ENCODE assay signal across 28 cellular contexts in the genomic region with DNA sequence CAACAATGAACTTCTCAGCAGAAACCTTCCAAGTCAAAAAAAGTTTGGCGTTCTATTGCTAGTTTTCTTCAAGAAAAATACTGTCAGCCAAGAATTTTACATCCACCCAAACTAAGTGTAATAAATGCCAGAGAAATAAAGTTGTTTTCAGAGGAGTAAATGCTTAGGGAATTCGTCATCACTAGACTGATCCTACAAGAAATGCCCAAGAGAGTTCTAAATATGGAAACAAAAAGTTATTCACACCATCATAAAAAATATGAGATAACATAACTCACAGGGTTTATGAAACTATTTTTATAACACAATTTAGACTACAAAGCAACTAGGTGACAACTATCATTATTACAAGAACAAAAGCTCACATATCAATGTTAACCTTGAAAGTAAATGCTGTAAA.
"Had no signal": no experiment of that assay in that cellular context is flagged by ENCODE, and none has a peak within 500 bp of the region (broad histone marks: within the 10 kb centered on the region; RNA-seq: fewer than 3 reads in every experiment).

No MANE protein-coding gene starts in this region.

- H3K4me3 ChIP-seq: esophagus squamous epithelium had no signal

- H3K4me1 Mint-ChIP-seq: activated naive CD4-positive, alpha-beta T cell treated with anti-CD3 and anti-CD28 coated beads, Interleukin-2, amount 10 ng/mL, durations not matched to agents 7 days and 5 days; activated naive CD8-positive, alpha-beta T cell treated with anti-CD3 and anti-CD28 coated beads, Interleukin-2, amount 10 ng/mL, durations not matched to agents 7 days and 5 days; central memory CD8-positive, alpha-beta T cell had no signal

- H3K9me3 Mint-ChIP-seq: activated naive CD4-positive, alpha-beta T cell treated with anti-CD3 and anti-CD28 coated beads, Interleukin-2, amount 10 ng/mL, durations not matched to agents 7 days and 5 days; activated T-helper 2 cell treated with anti-CD3 and anti-CD28 coated beads, Interferon-gamma antibody, Interleukin-2, Interleukin-4, amounts not matched to agents 10 μg/mL and 5 μg/mL and 100 μg/mL, durations not matched to agents 14 hours and 24 hours and 36 hours had no signal

- ATAC-seq: activated CD4-positive, CD25-positive, alpha-beta regulatory T cell treated with anti-CD3 and anti-CD28 coated beads, Interleukin-2, amount 50 U/mL, for 24 hours; activated CD8-positive, alpha-beta T cell treated with anti-CD3 and anti-CD28 coated beads for 36 hours; activated naive CD4-positive, alpha-beta T cell treated with anti-CD3 and anti-CD28 coated beads, Interleukin-2, amount 50 U/mL, for 72 hours; activated T-cell treated with anti-CD3 and anti-CD28 coated beads, Interleukin-2, amount 50 U/mL, for 4 hours; effector memory CD8-positive, alpha-beta T cell; WTC11 had no signal

- H3K36me3 ChIP-seq: brain microvascular endothelial cell, esophagus squamous epithelium had no signal

- H3K27me3 Mint-ChIP-seq: activated CD8-positive, alpha-beta T cell treated with anti-CD3 and anti-CD28 coated beads for 36 hours; activated naive CD4-positive, alpha-beta T cell treated with anti-CD3 and anti-CD28 coated beads, Interleukin-2, amount 10 ng/mL, durations not matched to agents 7 days and 5 days; activated naive CD8-positive, alpha-beta T cell treated with anti-CD3 and anti-CD28 coated beads, Interleukin-2, amount 10 ng/mL, durations not matched to agents 7 days and 5 days; central memory CD8-positive, alpha-beta T cell; effector memory CD8-positive, alpha-beta T cell had no signal

- H3K4me1 ChIP-seq: esophagus squamous epithelium had no signal

- H3K4me3 Mint-ChIP-seq: activated CD8-positive, alpha-beta T cell treated with anti-CD3 and anti-CD28 coated beads for 36 hours; activated naive CD4-positive, alpha-beta T cell treated with anti-CD3 and anti-CD28 coated beads, Interleukin-2, amount 10 ng/mL, durations not matched to agents 7 days and 5 days; activated naive CD8-positive, alpha-beta T cell treated with anti-CD3 and anti-CD28 coated beads, Interleukin-2, amount 10 ng/mL, durations not matched to agents 7 days and 5 days; activated T-cell treated with anti-CD3 and anti-CD28 coated beads, Interleukin-2, amount 50 U/mL, for 4 hours; central memory CD8-positive, alpha-beta T cell; effector memory CD8-positive, alpha-beta T cell; WTC11 had no signal

- H3K27ac Mint-ChIP-seq: activated CD8-positive, alpha-beta T cell treated with anti-CD3 and anti-CD28 coated beads for 36 hours; activated naive CD4-positive, alpha-beta T cell treated with anti-CD3 and anti-CD28 coated beads, Interleukin-2, amount 10 ng/mL, durations not matched to agents 7 days and 5 days; activated naive CD4-positive, alpha-beta T cell treated with anti-CD3 and anti-CD28 coated beads, Interleukin-2, amount 50 U/mL, for 72 hours; activated naive CD8-positive, alpha-beta T cell treated with anti-CD3 and anti-CD28 coated beads, Interleukin-2, amount 10 ng/mL, durations not matched to agents 7 days and 5 days; activated T-helper 2 cell treated with anti-CD3 and anti-CD28 coated beads, Interferon-gamma antibody, Interleukin-2, Interleukin-4, amounts not matched to agents 10 μg/mL and 5 μg/mL and 100 μg/mL, durations not matched to agents 14 hours and 24 hours and 36 hours; effector memory CD8-positive, alpha-beta T cell; WTC11 had no signal

- H3K27me3 ChIP-seq: brain microvascular endothelial cell, esophagus squamous epithelium had no signal

- H3K27ac ChIP-seq: brain microvascular endothelial cell, epithelial cell of prostate, esophagus squamous epithelium, VCaP had no signal

- DNase-seq: activated CD4-positive, alpha-beta T cell treated with anti-CD3 and anti-CD28 coated beads for 48 hours; activated CD4-positive, alpha-beta T cell treated with anti-CD3 and anti-CD28 coated beads, Interleukin-2, amount 50 U/mL, for 1 hour; activated CD4-positive, alpha-beta T cell treated with anti-CD3 and anti-CD28 coated beads, Interleukin-2, amount 50 U/mL, for 48 hours; activated CD8-positive, alpha-beta memory T cell treated with anti-CD3 and anti-CD28 coated beads for 24 hours; activated CD8-positive, alpha-beta T cell treated with anti-CD3 and anti-CD28 coated beads for 36 hours; activated effector memory CD4-positive, alpha-beta T cell treated with anti-CD3 and anti-CD28 coated beads, Interleukin-2, amount 50 U/mL, for 16 hours; activated naive CD4-positive, alpha-beta T cell; activated naive CD4-positive, alpha-beta T cell treated with anti-CD3 and anti-CD28 coated beads, Interleukin-2, amount 10 ng/mL, durations not matched to agents 7 days and 5 days; activated naive CD8-positive, alpha-beta T cell treated with anti-CD3 and anti-CD28 coated beads, Interleukin-2, amount 10 ng/mL, durations not matched to agents 7 days and 5 days; activated T-cell treated with anti-CD3 and anti-CD28 coated beads, Interleukin-2, amount 50 U/mL, for 4 hours; amniotic stem cell; anterior cingulate cortex; brain microvascular endothelial cell; cortex of kidney; dermis blood vessel endothelial cell; effector CD4-positive, alpha-beta T cell; effector memory CD8-positive, alpha-beta T cell; esophagus squamous epithelium; foreskin fibroblast; head of caudate nucleus; T-helper 2 cell had no signal

- H3K36me3 Mint-ChIP-seq: activated naive CD4-positive, alpha-beta T cell treated with anti-CD3 and anti-CD28 coated beads, Interleukin-2, amount 10 ng/mL, durations not matched to agents 7 days and 5 days; activated naive CD8-positive, alpha-beta T cell treated with anti-CD3 and anti-CD28 coated beads, Interleukin-2, amount 10 ng/mL, durations not matched to agents 7 days and 5 days had no signal
